In the genomic region with DNA sequence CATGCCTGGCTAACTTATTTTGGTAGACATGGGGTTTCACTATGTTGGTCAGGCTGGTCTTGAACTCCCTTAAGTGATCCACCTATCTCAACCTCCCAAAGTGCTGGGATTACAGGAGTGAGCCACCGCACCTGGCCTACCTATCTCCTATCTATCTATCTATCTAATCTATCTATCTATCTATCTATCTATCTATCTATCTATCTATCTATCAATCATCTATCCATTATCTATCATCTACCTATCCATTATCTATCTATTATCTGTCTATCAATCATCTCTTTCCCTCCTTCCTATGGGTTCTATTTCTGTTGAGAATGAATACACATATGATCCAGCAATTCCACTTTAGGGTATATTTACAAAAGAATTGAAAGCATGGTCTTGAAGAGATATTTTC, we compare ENCODE assay signal across 21 cellular contexts.
A peak's percentile ranks its signal among the peaks of the same experiment; 100 is the strongest.
DNase-seq lines count a peak whose midpoint lies in the region; ATAC-seq, FAIRE-seq and TF ChIP-seq lines count a peak whose summit lies in the region.
"Had no signal": no experiment of that assay in that cellular context is flagged by ENCODE, and none has a peak within 500 bp of the region (broad histone marks: within the 10 kb centered on the region; RNA-seq: fewer than 3 reads in every experiment).

No MANE protein-coding gene starts in this region.

- no peaks in the 10 kb centered on the region for H3K9me1 ChIP-seq in K562 (ENCODE audit: control insufficient read depth, insufficient read depth, low read length)

- H3K4me3 Mint-ChIP-seq in activated T-cell treated with anti-CD3 and anti-CD28 coated beads, Interleukin-2, amount 50 U/mL, for 72 hours, result no peak overlapping the region
- no peak overlapping the region for H3K4me3 Mint-ChIP-seq in activated T-cell treated with anti-CD3 and anti-CD28 coated beads, Interleukin-2, amount 50 U/mL, for 24 hours
- H3K4me3 Mint-ChIP-seq: B cell; CD4-positive, alpha-beta T cell; CD8-positive, alpha-beta T cell had no signal

- H3K79me2 ChIP-seq in K562 (ENCODE audit: control insufficient read depth, insufficient read depth, low read length), result no peaks in the 10 kb centered on the region

- TF ChIP-seq EP300 in K562 (IDR thresholded peaks at IDR 0.05; ENCODE audit: low read length), result no peak

- H3K9ac ChIP-seq in K562 (ENCODE audit: insufficient read depth in 1 of 2, low read depth in 2 of 2, low read length in 2 of 2), result no peak overlapping the region

- no peak for FAIRE-seq in K562 (lab: Jason Lieb, UNC)
- FAIRE-seq: A204.1, D721Med, G401.6, GM12891, GM19239 had no signal

- no peak for DNase-seq in activated T-cell treated with anti-CD3 and anti-CD28 coated beads, Interleukin-2, amount 50 U/mL, for 72 hours
- DNase-seq in activated T-cell treated with anti-CD3 and anti-CD28 coated beads, Interleukin-2, amount 50 U/mL, for 24 hours, result no peak
- no peak for DNase-seq in K562 (ENCODE audit: extremely low read depth in 1 of 4, low spot score in 3 of 4)
- no peak for DNase-seq in GOT3 (lab: John Stamatoyannopoulos, UW)
- DNase-seq: 8988T; AML-193; Caco-2; Calu3; CD4-positive, alpha-beta T cell; CD8-positive, alpha-beta T cell; DMS79 treated with DMSO at 0.1 percent for 48 hours; GF-D8 had no signal

- no peaks in the 10 kb centered on the region for H3K9me3 Mint-ChIP-seq in activated T-cell treated with anti-CD3 and anti-CD28 coated beads, Interleukin-2, amount 50 U/mL, for 72 hours
- no peaks in the 10 kb centered on the region for H3K9me3 Mint-ChIP-seq in activated T-cell treated with anti-CD3 and anti-CD28 coated beads, Interleukin-2, amount 50 U/mL, for 24 hours
- H3K9me3 Mint-ChIP-seq: CD4-positive, alpha-beta T cell; CD8-positive, alpha-beta T cell had no signal

- POLR2A ChIA-PET in K562 (lab: Yijun Ruan, JAX), result no interaction called here

- BruUV-seq in K562 (replicated peaks; lab: Mats Ljungman, UMichigan), result no TSS peak

- no peaks in the 10 kb centered on the region for H3K4me1 Mint-ChIP-seq in activated T-cell treated with anti-CD3 and anti-CD28 coated beads, Interleukin-2, amount 50 U/mL, for 72 hours (ENCODE audit: low read depth)
- peaks cover 9% of the 10 kb centered on the region for H3K4me1 Mint-ChIP-seq in activated T-cell treated with anti-CD3 and anti-CD28 coated beads, Interleukin-2, amount 50 U/mL, for 24 hours (ENCODE audit: low read depth)

- no peak for TF ChIP-seq POLR2A in K562 (conservative IDR thresholded peaks at IDR 0.05)

- H3K27ac Mint-ChIP-seq in activated T-cell treated with anti-CD3 and anti-CD28 coated beads, Interleukin-2, amount 50 U/mL, for 72 hours, result peak overlapping the region; percentile 78
- no peak overlapping the region for H3K27ac Mint-ChIP-seq in activated T-cell treated with anti-CD3 and anti-CD28 coated beads, Interleukin-2, amount 50 U/mL, for 24 hours
- H3K27ac Mint-ChIP-seq: B cell; CD4-positive, alpha-beta T cell; CD8-positive, alpha-beta T cell had no signal

- no peak overlapping the region for H3K4me2 ChIP-seq in K562 (ENCODE audit: insufficient read depth, low read length)

- no peak overlapping the region for H3K4me3 ChIP-seq in K562

- peaks cover 13 to 30% of the 10 kb centered on the region in 2 experiments; a peak in 4 of 5 replicates for H3K27me3 ChIP-seq in K562 (ENCODE audit: control insufficient read depth in 2 of 2, insufficient read depth in 2 of 2, low read length in 2 of 2)
- H3K27me3 ChIP-seq: BLaER1 treated with 17β-estradiol and CSF1 and Interleukin-3, amounts not matched to agents 10 nM and 100 nM had no signal

- no peak overlapping the region for H3K27ac ChIP-seq in K562 (ENCODE audit: extremely low read depth, low read depth, low read length)
- H3K27ac ChIP-seq: C4-2B had no signal

- no peaks in the 10 kb centered on the region for H3K27me3 Mint-ChIP-seq in activated T-cell treated with anti-CD3 and anti-CD28 coated beads, Interleukin-2, amount 50 U/mL, for 72 hours (ENCODE audit: low read depth)
- no peaks in the 10 kb centered on the region for H3K27me3 Mint-ChIP-seq in activated T-cell treated with anti-CD3 and anti-CD28 coated beads, Interleukin-2, amount 50 U/mL, for 24 hours
- H3K27me3 Mint-ChIP-seq: CD4-positive, alpha-beta T cell had no signal

- H4K20me1 ChIP-seq in K562 (replicated peaks; ENCODE audit: control insufficient read depth, insufficient read depth, low read length), result no peaks in the 10 kb centered on the region
- H4K20me1 ChIP-seq: BLaER1 treated with 17β-estradiol and CSF1 and Interleukin-3, amounts not matched to agents 10 nM and 100 nM had no signal

- no peaks in the 10 kb centered on the region for H3K4me1 ChIP-seq in K562 (replicated peaks in 1 of 2; ENCODE audit: control insufficient read depth in 2 of 2, insufficient read depth in 2 of 2, low read length in 2 of 2)
- H3K4me1 ChIP-seq: Caco-2 had no signal

- peaks cover 0 to 2% of the 10 kb centered on the region in 2 donors for H3K36me3 Mint-ChIP-seq in activated T-cell treated with anti-CD3 and anti-CD28 coated beads, Interleukin-2, amount 50 U/mL, for 72 hours (ENCODE audit: insufficient read depth in 2 of 2)
- peaks cover 4% of the 10 kb centered on the region for H3K36me3 Mint-ChIP-seq in activated T-cell treated with anti-CD3 and anti-CD28 coated beads, Interleukin-2, amount 50 U/mL, for 24 hours (ENCODE audit: low read depth)

- WGBS in K562 (ENCODE audit: insufficient coverage, low coverage, missing lambda C conversion rate), result 0% methylated on average over 1 of the region's 1 CpG

- CTCF ChIA-PET in K562 (lab: Yijun Ruan, JAX; ENCODE audit: low intra/inter-chr PET ratio), result no interaction called here

- no peaks in the 10 kb centered on the region for H3K9me3 ChIP-seq in K562 (replicated peaks; ENCODE audit: control insufficient read depth, insufficient read depth, low read depth, low read length)
- H3K9me3 ChIP-seq: Caco-2 had no signal

- TF ChIP-seq CTCF in K562 (IDR thresholded peaks at IDR 0.05 in 2 of 3, conservative IDR thresholded peaks at IDR 0.05 in 1 of 3; ENCODE audit: insufficient read depth in 2 of 3, low read depth in 1 of 3, low read length in 3 of 3), result no peak

- no peak for ATAC-seq in activated T-cell treated with anti-CD3 and anti-CD28 coated beads, Interleukin-2, amount 50 U/mL, for 72 hours (replicated peaks in 1 of 2)
- ATAC-seq in K562 (no peak), HG02571 (IDR thresholded peaks at IDR 0.05; ENCODE audit: unreplicated experiment) (no peak)
- ATAC-seq: CD8-positive, alpha-beta T cell had no signal

- intact Hi-C loops in K562 (cut with micrococcal nuclease), result no loop called here

- no peaks in the 10 kb centered on the region for H3K36me3 ChIP-seq in K562 (ENCODE audit: control insufficient read depth, insufficient read depth, low read length)
- H3K36me3 ChIP-seq: BLaER1 treated with 17β-estradiol and CSF1 and Interleukin-3, amounts not matched to agents 10 nM and 100 nM had no signal

- no peak overlapping the region for H2AFZ ChIP-seq in K562 (ENCODE audit: low read depth, low read length)

- in situ Hi-C loops in K562 (cut with MboI), result no loop called here

- TF ChIP-seq RAD21 in K562 (CRISPR knock-in tag; conservative IDR thresholded peaks at IDR 0.05 in 1 of 2, IDR thresholded peaks at IDR 0.05 in 1 of 2), result no peak

TF ChIP-seq in K562, 482 proteins besides CTCF, POLR2A, EP300 and RAD21:
- TF ChIP-seq, protein P1, sequence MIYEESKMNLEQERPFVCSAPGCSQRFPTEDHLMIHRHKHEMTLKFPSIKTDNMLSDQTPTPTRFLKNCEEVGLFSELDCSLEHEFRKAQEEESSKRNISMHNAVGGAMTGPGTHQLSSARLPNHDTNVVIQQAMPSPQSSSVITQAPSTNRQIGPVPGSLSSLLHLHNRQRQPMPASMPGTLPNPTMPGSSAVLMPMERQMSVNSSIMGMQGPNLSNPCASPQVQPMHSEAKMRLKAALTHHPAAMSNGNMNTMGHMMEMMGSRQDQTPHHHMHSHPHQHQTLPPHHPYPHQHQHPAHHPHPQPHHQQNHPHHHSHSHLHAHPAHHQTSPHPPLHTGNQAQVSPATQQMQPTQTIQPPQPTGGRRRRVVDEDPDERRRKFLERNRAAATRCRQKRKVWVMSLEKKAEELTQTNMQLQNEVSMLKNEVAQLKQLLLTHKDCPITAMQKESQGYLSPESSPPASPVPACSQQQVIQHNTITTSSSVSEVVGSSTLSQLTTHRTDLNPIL (CRISPR knock-in tag; IDR thresholded peaks at IDR 0.05), result no peak
- TF ChIP-seq SMAD1 (IDR thresholded peaks at IDR 0.05; ENCODE audit: low read depth, low read length, partially characterized antibody), result no peak
- TF ChIP-seq GATAD2B (IDR thresholded peaks at IDR 0.05; ENCODE audit: borderline replicate concordance), result peak; percentile 56; the same call in 1 of the 2 replicates
- no peak for TF ChIP-seq RCOR1 (IDR thresholded peaks at IDR 0.05; ENCODE audit: borderline replicate concordance in 1 of 2, low read depth in 2 of 2, low read length in 2 of 2)
- no peak for TF ChIP-seq ZNF224 (CRISPR knock-in tag; IDR thresholded peaks at IDR 0.05)
- peak; percentile 96 for TF ChIP-seq DACH1 (IDR thresholded peaks at IDR 0.05; ENCODE audit: partially characterized antibody)
- TF ChIP-seq, protein P2, sequence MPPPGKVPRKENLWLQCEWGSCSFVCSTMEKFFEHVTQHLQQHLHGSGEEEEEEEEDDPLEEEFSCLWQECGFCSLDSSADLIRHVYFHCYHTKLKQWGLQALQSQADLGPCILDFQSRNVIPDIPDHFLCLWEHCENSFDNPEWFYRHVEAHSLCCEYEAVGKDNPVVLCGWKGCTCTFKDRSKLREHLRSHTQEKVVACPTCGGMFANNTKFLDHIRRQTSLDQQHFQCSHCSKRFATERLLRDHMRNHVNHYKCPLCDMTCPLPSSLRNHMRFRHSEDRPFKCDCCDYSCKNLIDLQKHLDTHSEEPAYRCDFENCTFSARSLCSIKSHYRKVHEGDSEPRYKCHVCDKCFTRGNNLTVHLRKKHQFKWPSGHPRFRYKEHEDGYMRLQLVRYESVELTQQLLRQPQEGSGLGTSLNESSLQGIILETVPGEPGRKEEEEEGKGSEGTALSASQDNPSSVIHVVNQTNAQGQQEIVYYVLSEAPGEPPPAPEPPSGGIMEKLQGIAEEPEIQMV (tag; conservative IDR thresholded peaks at IDR 0.05; ENCODE audit: low read depth), result no peak
